ENCODE assay signal across 11 cellular contexts in genomic region chr15:85048430-85048829, GRCh38.
DNase-seq lines count a peak whose midpoint lies in the region; ATAC-seq and TF ChIP-seq lines count a peak whose summit lies in the region.
"Had no signal": no experiment of that assay in that cellular context is flagged by ENCODE, and none has a peak within 500 bp of the region (broad histone marks: within the 10 kb centered on the region; RNA-seq: fewer than 3 reads in every experiment).

No MANE protein-coding gene starts in this region.

- no peak overlapping the region for H3K18ac ChIP-seq in mesendoderm (ENCODE audit: low read length)

- intact Hi-C loops in prostate gland (cut with DNase I), result no loop called here

- no peak overlapping the region for H4K5ac ChIP-seq in mesendoderm (ENCODE audit: low read length)

- no peaks in the 10 kb centered on the region for H3K27me3 Mint-ChIP-seq in mesothelial cell of epicardium (ENCODE audit: low read depth)

- no peak overlapping the region for H2AK5ac ChIP-seq in mesendoderm (ENCODE audit: low read length)

- peaks cover 15% of the 10 kb centered on the region for H3K4me1 Mint-ChIP-seq in mesothelial cell of epicardium

- H2BK5ac ChIP-seq in mesendoderm (ENCODE audit: low read length), result no peak overlapping the region

- TF ChIP-seq CTCF in mesothelial cell of epicardium (IDR thresholded peaks at IDR 0.05; ENCODE audit: unreplicated experiment), result no peak
- TF ChIP-seq CTCF in prostate gland (IDR thresholded peaks at IDR 0.05), result no peak

- H3K56ac ChIP-seq in mesendoderm (ENCODE audit: low read length), result no peak overlapping the region

- H4K8ac ChIP-seq in mesendoderm (ENCODE audit: low read depth, low read length), result no peak overlapping the region

- H3K27ac ChIP-seq in BLaER1 treated with 17β-estradiol and CSF1 and Interleukin-3, amounts not matched to agents 10 nM and 100 nM, result peak overlapping the region; percentile 2 to 73 (median 60); a peak in 10 of 22 replicates
- H3K27ac ChIP-seq in caudate nucleus (ENCODE audit: low read depth, low read length) (peak overlapping the region; percentile 42), mesendoderm (ENCODE audit: low read depth, low read length) (no peak overlapping the region), Karpas-422 (ENCODE audit: low read length) (no peak overlapping the region), prostate gland (no peak overlapping the region)

- peaks cover 0 to 25% (median 15%) of the 10 kb centered on the region in 11 experiments; a peak in 13 of 22 replicates for H3K9me3 ChIP-seq in BLaER1 treated with 17β-estradiol and CSF1 and Interleukin-3, amounts not matched to agents 10 nM and 100 nM (replicated peaks in 1 of 11)
- H3K9me3 ChIP-seq in Karpas-422 (ENCODE audit: low read length), result no peaks in the 10 kb centered on the region
- H3K9me3 ChIP-seq in prostate gland, result no peaks in the 10 kb centered on the region

- H3K36me3 ChIP-seq in BLaER1 treated with 17β-estradiol and CSF1 and Interleukin-3, amounts not matched to agents 10 nM and 100 nM, result no peaks in the 10 kb centered on the region; a peak in 1 of 22 replicates
- H3K36me3 ChIP-seq in mesendoderm (ENCODE audit: control insufficient read depth, insufficient read depth, low read length) (no peaks in the 10 kb centered on the region), Karpas-422 (ENCODE audit: insufficient read depth, low read length) (no peaks in the 10 kb centered on the region), prostate gland (no peaks in the 10 kb centered on the region)

- H3K9me3 Mint-ChIP-seq in mesothelial cell of epicardium, result peaks cover 13% of the 10 kb centered on the region

- peaks cover 3% of the 10 kb centered on the region for H3K79me1 ChIP-seq in mesendoderm (ENCODE audit: low read length)

- no peak overlapping the region for H2BK120ac ChIP-seq in mesendoderm (ENCODE audit: low read depth, low read length)

- no peak overlapping the region for H3K23ac ChIP-seq in mesendoderm (ENCODE audit: low read length)

- DNase-seq in NCI-H460 (ENCODE audit: extremely low read depth, low read depth) (peak; percentile 30), caudate nucleus (lab: John Stamatoyannopoulos, UW) (no peak), mesothelial cell of epicardium (ENCODE audit: low spot score in 2 of 2, unreplicated experiment in 2 of 2) (no peak), mesendoderm (no peak), Karpas-422 (no peak), prostate gland (ENCODE audit: low spot score) (no peak)
- DNase-seq: activated CD8-positive, alpha-beta memory T cell treated with anti-CD3 and anti-CD28 coated beads, Interleukin-2, amount 50 U/mL, for 4 hours; NCI-H1694 treated with DMSO at 0.1 percent for 48 hours; T-helper 9 cell had no signal

- H3K36me3 Mint-ChIP-seq in mesothelial cell of epicardium, result peaks cover 6% of the 10 kb centered on the region

- H3K27ac Mint-ChIP-seq in mesothelial cell of epicardium, result peak overlapping the region; percentile 54

- H3K4ac ChIP-seq in mesendoderm (ENCODE audit: low read depth, low read length), result no peak overlapping the region

- no peaks in the 10 kb centered on the region for H3K27me3 ChIP-seq in BLaER1 treated with 17β-estradiol and CSF1 and Interleukin-3, amounts not matched to agents 10 nM and 100 nM
- no peaks in the 10 kb centered on the region for H3K27me3 ChIP-seq in mesendoderm (ENCODE audit: insufficient read depth, low read length, poor library complexity)
- H3K27me3 ChIP-seq in Karpas-422 (ENCODE audit: low read length), result no peaks in the 10 kb centered on the region
- no peaks in the 10 kb centered on the region for H3K27me3 ChIP-seq in prostate gland (replicated peaks; ENCODE audit: insufficient read depth)

- H3K79me2 ChIP-seq in mesendoderm (ENCODE audit: control insufficient read depth, insufficient read depth, low read length) (no peaks in the 10 kb centered on the region), Karpas-422 (ENCODE audit: low read length) (no peaks in the 10 kb centered on the region)

- peaks cover 30 to 48% (median 41%) of the 10 kb centered on the region in 10 experiments for H3K4me1 ChIP-seq in BLaER1 treated with 17β-estradiol and CSF1 and Interleukin-3, amounts not matched to agents 10 nM and 100 nM
- H3K4me1 ChIP-seq in mesendoderm (ENCODE audit: control insufficient read depth, low read depth, low read length), result peaks cover 2% of the 10 kb centered on the region
- H3K4me1 ChIP-seq in Karpas-422 (ENCODE audit: low read length), result no peaks in the 10 kb centered on the region
- H3K4me1 ChIP-seq in prostate gland (replicated peaks), result no peaks in the 10 kb centered on the region

- H3K9ac ChIP-seq in BLaER1 treated with 17β-estradiol and CSF1 and Interleukin-3, amounts not matched to agents 10 nM and 100 nM, result peak overlapping the region in 4 of 11 experiments; percentile 6 to 31 (median 22); a peak in 5 of 22 replicates
- no peak overlapping the region for H3K9ac ChIP-seq in mesendoderm (ENCODE audit: low read length)
- no peak overlapping the region for H3K9ac ChIP-seq in Karpas-422 (ENCODE audit: low read length)

- H2BK15ac ChIP-seq in mesendoderm (replicated peaks; ENCODE audit: low read depth), result no peak overlapping the region

- no CpG with 5 or more reads among the region's 6 CpGs for WGBS in mesendoderm (ENCODE audit: extremely low coverage, insufficient coverage, low lambda C conversion rate)
- WGBS in prostate gland, result 67% methylated on average over 6 of the region's 6 CpGs

- peak overlapping the region; percentile 21 to 92 (median 72); a peak in 20 of 22 replicates for H3K4me2 ChIP-seq in BLaER1 treated with 17β-estradiol and CSF1 and Interleukin-3, amounts not matched to agents 10 nM and 100 nM
- H3K4me2 ChIP-seq in mesendoderm (ENCODE audit: low read length) (no peak overlapping the region), Karpas-422 (ENCODE audit: low read depth, low read length, poor library complexity, severe bottlenecking) (no peak overlapping the region)

- no peak for TF ChIP-seq POLR2A in prostate gland (IDR thresholded peaks at IDR 0.05)

- H2AFZ ChIP-seq in Karpas-422 (ENCODE audit: low read length), result no peak overlapping the region

- peaks cover 0 to 7% (median 0%) of the 10 kb centered on the region in 11 experiments; a peak in 3 of 22 replicates for H4K20me1 ChIP-seq in BLaER1 treated with 17β-estradiol and CSF1 and Interleukin-3, amounts not matched to agents 10 nM and 100 nM
- no peaks in the 10 kb centered on the region for H4K20me1 ChIP-seq in Karpas-422 (ENCODE audit: insufficient read depth, low read depth, low read length)

- H3K9me2 ChIP-seq in Karpas-422 (replicated peaks; ENCODE audit: insufficient read depth, low read length), result no peaks in the 10 kb centered on the region

- no peak overlapping the region for H3K4me3 Mint-ChIP-seq in mesothelial cell of epicardium

- no peak overlapping the region for H3K4me3 ChIP-seq in BLaER1 treated with 17β-estradiol and CSF1 and Interleukin-3, amounts not matched to agents 10 nM and 100 nM
- no peak overlapping the region for H3K4me3 ChIP-seq in mesendoderm (ENCODE audit: low read length)
- H3K4me3 ChIP-seq in Karpas-422 (ENCODE audit: low read length), result no peak overlapping the region
- H3K4me3 ChIP-seq in prostate gland, result no peak overlapping the region

- no peak for ATAC-seq in GM19324 (IDR thresholded peaks at IDR 0.05; ENCODE audit: low FRiP score, unreplicated experiment)

Comparison
In these comparisons a context has a peak if more than half of its experiments do, and no peak if none do; other contexts are left out.
1. H3K27ac ChIP-seq: peak in BLaER1 treated with 17β-estradiol and CSF1 and Interleukin-3, amounts not matched to agents 10 nM and 100 nM (11 of 11) and caudate nucleus (single experiment); none in mesendoderm (single experiment), Karpas-422 (single experiment) and prostate gland (0 of 2).
2. H3K4me2 ChIP-seq: peak in BLaER1 treated with 17β-estradiol and CSF1 and Interleukin-3, amounts not matched to agents 10 nM and 100 nM (11 of 11); none in mesendoderm (single experiment) and Karpas-422 (single experiment).